ENCODE assay signal across 1 cellular context in genomic region chr5:79577693-79578092, GRCh38.
TF ChIP-seq lines count a peak whose summit lies in the region.

No MANE protein-coding gene starts in this region.

TF ChIP-seq in K562, 482 proteins besides CTCF, POLR2A, EP300 and RAD21 (continued from another document):
- no peak for TF ChIP-seq ARID4B (CRISPR knock-in tag; IDR thresholded peaks at IDR 0.05)
- no peak for TF ChIP-seq FIP1L1 (IDR thresholded peaks at IDR 0.05; ENCODE audit: low read depth, low read length, poor library complexity, severe bottlenecking)
- TF ChIP-seq ETV6 (IDR thresholded peaks at IDR 0.05; ENCODE audit: borderline replicate concordance in 1 of 2, low read depth in 2 of 2, low read length in 1 of 2), result no peak
- TF ChIP-seq ETV6 (CRISPR knock-in tag; IDR thresholded peaks at IDR 0.05; ENCODE audit: borderline replicate concordance), result no peak
- peak; percentile 22 for TF ChIP-seq TAF9B (IDR thresholded peaks at IDR 0.05; ENCODE audit: partially characterized antibody)
- TF ChIP-seq RFX7 (CRISPR knock-in tag; IDR thresholded peaks at IDR 0.05), result no peak
- TF ChIP-seq TCF15 (CRISPR knock-in tag; IDR thresholded peaks at IDR 0.05), result no peak
- TF ChIP-seq CEBPG (CRISPR knock-in tag; IDR thresholded peaks at IDR 0.05), result no peak
- TF ChIP-seq CEBPG (tag; conservative IDR thresholded peaks at IDR 0.05 in 1 of 2, IDR thresholded peaks at IDR 0.05 in 1 of 2), result no peak
- TF ChIP-seq ARID1B (IDR thresholded peaks at IDR 0.05), result peak; percentile 47
- TF ChIP-seq SMARCA4 (IDR thresholded peaks at IDR 0.05), result peak; percentile 46; the same call in 1 of the 2 replicates
- TF ChIP-seq FOSL1 (tag; conservative IDR thresholded peaks at IDR 0.05), result peak; percentile 53
- TF ChIP-seq NR2C1 (IDR thresholded peaks at IDR 0.05), result no peak
- 0 out of 2 replicates have a peak, but pooled peaks have one; percentile 25 for TF ChIP-seq NR2C1 (tag; IDR thresholded peaks at IDR 0.05)
- TF ChIP-seq BHLHE40 (IDR thresholded peaks at IDR 0.05; ENCODE audit: low read length), result no peak
- no peak for TF ChIP-seq CBFA2T2 (conservative IDR thresholded peaks at IDR 0.05)
